In the genomic region with DNA sequence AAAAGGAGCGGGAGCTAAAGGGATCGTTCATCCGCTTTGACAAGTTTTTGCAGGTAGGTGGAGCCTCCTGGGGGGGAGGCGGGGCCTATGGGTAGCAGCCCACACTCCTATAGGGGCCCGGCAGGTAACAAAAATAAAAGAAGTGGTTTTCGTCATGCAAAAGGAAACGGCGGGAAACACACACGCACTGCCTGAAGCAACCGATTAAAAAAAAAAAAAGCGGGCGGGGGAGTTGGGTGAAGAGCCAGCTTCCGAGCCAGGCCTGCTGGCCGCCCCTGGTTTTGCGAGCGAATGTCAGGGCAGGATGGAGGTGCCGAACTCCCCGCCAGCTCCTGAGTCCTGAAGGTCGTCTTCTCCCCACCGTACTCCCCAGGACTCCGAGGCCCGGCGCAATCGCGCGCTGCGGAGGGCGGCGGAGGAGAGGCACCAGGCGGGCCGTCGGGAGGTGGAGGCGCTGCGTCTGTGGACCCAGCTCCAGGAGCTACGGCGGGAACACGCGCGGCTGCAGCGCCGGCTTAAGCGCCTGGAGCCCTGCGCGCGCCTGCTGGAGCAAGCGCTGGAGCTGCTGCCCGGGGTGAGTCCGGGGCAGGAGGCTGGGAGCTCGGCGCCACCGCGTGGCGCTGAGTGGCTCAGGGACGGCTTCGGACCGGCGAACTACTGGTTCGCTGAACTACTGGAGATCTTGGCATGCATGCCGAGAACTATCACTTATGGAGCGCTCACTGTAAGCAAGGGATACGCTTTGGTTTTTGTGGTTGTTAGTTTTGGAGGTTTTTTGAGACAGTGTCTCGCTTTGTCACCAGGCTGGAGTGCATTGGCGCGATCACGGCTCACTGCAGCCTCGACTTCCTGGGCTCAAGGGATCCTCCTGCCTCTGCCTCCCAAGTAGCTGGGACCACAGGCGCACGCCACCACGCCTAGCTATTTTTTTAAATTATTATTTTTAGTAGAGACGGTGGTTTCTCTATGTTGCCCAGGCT, we compare ENCODE assay signal across 8 cellular contexts. TPM values are rescaled to one million over a fixed set of nuclear protein-coding genes. Genes with fewer than 3 reads are reported as not detected.
DNase-seq lines count a peak whose midpoint lies in the region; ATAC-seq, FAIRE-seq and TF ChIP-seq lines count a peak whose summit lies in the region.

No MANE protein-coding gene starts in this region.

- POLR2A ChIA-PET in HepG2 (lab: Yijun Ruan, JAX) = interaction anchor here (0.6 kb wide), 1 partner anchor 13 kb away, joined by 3 read pairs; no protein-coding TSS in a partner anchor

- CTCF ChIA-PET in HepG2 (lab: Yijun Ruan, JAX; ENCODE audit: low intra/inter-chr PET ratio, low total read pairs) = interaction anchor here (1.8 kb wide), 1 partner anchor 104 kb away, joined by 16 read pairs; no protein-coding TSS in a partner anchor

- no peaks in the 10 kb centered on the region; a peak in 1 of 5 replicates for H3K36me3 ChIP-seq in HepG2 (replicated peaks in 1 of 2; ENCODE audit: control insufficient read depth in 1 of 2, insufficient read depth in 2 of 2, low read length in 2 of 2)

- peaks cover 0 to 45% of the 10 kb centered on the region in 2 experiments; a peak in 4 of 5 replicates for H3K27me3 ChIP-seq in HepG2 (ENCODE audit: control insufficient read depth in 1 of 2, insufficient read depth in 2 of 2, low read length in 2 of 2)

- intact Hi-C loops in HepG2 (cut with micrococcal nuclease; ENCODE audit: unreplicated experiment) = loop anchor here (2.0 kb wide), 1 partner anchor 104 kb away; no protein-coding TSS in a partner anchor

- H2AFZ ChIP-seq in HepG2 (ENCODE audit: low read length) = no peak overlapping the region

- no peaks in the 10 kb centered on the region for H4K20me1 ChIP-seq in HepG2 (ENCODE audit: insufficient read depth, low read length)

- H3K4me2 ChIP-seq in HepG2 (ENCODE audit: low read depth, low read length) = peak overlapping the region; percentile 86

- no peak overlapping the region for H3K27ac ChIP-seq in HepG2 (ENCODE audit: extremely low read length, insufficient read depth, low read length)

- 40% methylated on average over 25 of the region's 70 CpGs for WGBS in HepG2 (ENCODE audit: low lambda C conversion rate)

- H3K9me3 ChIP-seq in HepG2 (ENCODE audit: low read length) = no peaks in the 10 kb centered on the region

- ATAC-seq in HG02885 (IDR thresholded peaks at IDR 0.05; ENCODE audit: poor library complexity, unreplicated experiment) = peak; percentile 57
- ATAC-seq in HepG2 = peak; percentile 91
- no peak for ATAC-seq in HG03469 (IDR thresholded peaks at IDR 0.05; ENCODE audit: unreplicated experiment)

- TF ChIP-seq EP300 in HepG2 (IDR thresholded peaks at IDR 0.05; ENCODE audit: low read depth in 2 of 2, low read length in 2 of 2) = no peak
- TF ChIP-seq EP300 in HepG2 (CRISPR knock-in tag; IDR thresholded peaks at IDR 0.05; ENCODE audit: borderline replicate concordance) = no peak

- peak overlapping the region; percentile 35 to 75 (median 37); a peak in 4 of 6 replicates for H3K4me3 ChIP-seq in HepG2 (replicated peaks in 1 of 3; ENCODE audit: insufficient read depth in 1 of 3, low read depth in 2 of 3, low read length in 3 of 3)

- no peak overlapping the region for H3K9ac ChIP-seq in HepG2 (ENCODE audit: insufficient read depth, low read depth, low read length)

- FAIRE-seq in G401.6 (lab: Jason Lieb, UNC) (peak; percentile 70), HepG2 (lab: Jason Lieb, UNC) (peak; percentile 61)

- in situ Hi-C loops in HepG2 (cut with HindIII; ENCODE audit: extremely low pct_ligation_motif_present, low pct_unique_long_range_greater_than_20kb) = no loop called here

- TF ChIP-seq POLR2A in HepG2 (IDR thresholded peaks at IDR 0.05; ENCODE audit: insufficient read depth in 1 of 2, low read depth in 2 of 2, low read length in 2 of 2) = no peak

- no TSS peak for BruUV-seq in HepG2 (replicated peaks; lab: Mats Ljungman, UMichigan)

- DNase-seq in NCI-H345 treated with DMSO at 0.1 percent for 48 hours (lab: John Stamatoyannopoulos, UW; ENCODE audit: unreplicated experiment) (peak; percentile 49), dedifferentiated amniotic fluid mesenchymal stem cell (ENCODE audit: extremely low spot score) (peak; percentile 63), HepG2 (ENCODE audit: low spot score) (peak; percentile 55)
- peak; percentile 60 for DNase-seq in activated CD4-positive, alpha-beta T cell treated with anti-CD3 and anti-CD28 coated beads for 4 hours
- DNase-seq in stimulated activated CD4-positive, alpha-beta T cell treated with anti-CD3 and anti-CD28 coated beads, Interleukin-2, amount 100 ng/mL, for 24 hours = peak; percentile 56 to 72

- no peaks in the 10 kb centered on the region for H3K79me2 ChIP-seq in HepG2 (ENCODE audit: insufficient read depth, low read length)

- H3K4me1 ChIP-seq in HepG2 (ENCODE audit: insufficient read depth, low read length) = peaks cover 18% of the 10 kb centered on the region

- TF ChIP-seq CTCF in HepG2 (CRISPR knock-in tag; IDR thresholded peaks at IDR 0.05) = peak; percentile 83

- peak; percentile 86 for TF ChIP-seq RAD21 in HepG2 (CRISPR knock-in tag; IDR thresholded peaks at IDR 0.05)

RNA-seq across cellular contexts. Expression of gene CFAP73, which starts 3.6 kb away (rescaled TPM):
- total RNA-seq in HepG2 (2016; rRNA removed; fragmentation: Illumina TruSeq; extraction: Trizol) = not detected in 2 replicates
- total RNA-seq in HepG2 (2016; cell fraction: cytosol; rRNA removed; fragmentation: Illumina TruSeq; extraction: Trizol; ENCODE audit: low read depth) = not detected in 2 replicates
- total RNA-seq in HepG2 (2016; cell fraction: insoluble cytoplasmic fraction; rRNA removed; fragmentation: Illumina TruSeq; extraction: Trizol) = not detected in 2 replicates
- not detected in 2 replicates for total RNA-seq in HepG2 (2016; cell fraction: membrane; rRNA removed; fragmentation: Illumina TruSeq; extraction: Trizol)
- total RNA-seq in HepG2 (2016; cell fraction: nucleus; rRNA removed; fragmentation: Illumina TruSeq; extraction: Trizol) = not detected in 2 replicates
- not detected in 2 replicates for polyA plus RNA-seq in HepG2 (2011; rRNA removed)
- polyA plus RNA-seq in HepG2 (2011; cell fraction: cytosol; rRNA removed) = not detected in 2 replicates
- polyA plus RNA-seq in HepG2 (2011; cell fraction: nucleus; rRNA removed) = not detected in 2 replicates
- polyA plus RNA-seq in HepG2 (2012) = not detected in 2 replicates
- not detected in 2 replicates for polyA plus RNA-seq in HepG2 (2016; cell fraction: cytosol; fragmentation: Illumina TruSeq; extraction: Trizol; ENCODE audit: low read depth)
- not detected in 2 replicates for polyA plus RNA-seq in HepG2 (2016; cell fraction: insoluble cytoplasmic fraction; fragmentation: Illumina TruSeq; extraction: Trizol; ENCODE audit: low read depth)
- not detected in 2 replicates for polyA plus RNA-seq in HepG2 (2016; cell fraction: membrane; fragmentation: Illumina TruSeq; extraction: Trizol; ENCODE audit: low read depth)
- polyA plus RNA-seq in HepG2 (2016; cell fraction: nucleus; fragmentation: Illumina TruSeq; extraction: Trizol; ENCODE audit: insufficient read depth, low read depth) = not detected in 2 replicates
- not detected in 2 replicates for polyA minus RNA-seq in HepG2 (2011; rRNA and poly(A)+ RNA removed; ENCODE audit: low replicate concordance)
- not detected in 2 replicates for polyA minus RNA-seq in HepG2 (2011; cell fraction: cytosol; rRNA and poly(A)+ RNA removed)
- polyA minus RNA-seq in HepG2 (2011; cell fraction: nucleus; rRNA and poly(A)+ RNA removed) = not detected in 2 replicates

RNA-seq across cellular contexts. Expression of gene RASAL1, which starts 17.6 kb away (rescaled TPM):
- not detected in 2 replicates for total RNA-seq in HepG2 (2016; rRNA removed; fragmentation: Illumina TruSeq; extraction: Trizol)
- total RNA-seq in HepG2 (2016; cell fraction: cytosol; rRNA removed; fragmentation: Illumina TruSeq; extraction: Trizol; ENCODE audit: low read depth) = 0.18 TPM in 1 of 2 replicates, not detected in the other
- total RNA-seq in HepG2 (2016; cell fraction: insoluble cytoplasmic fraction; rRNA removed; fragmentation: Illumina TruSeq; extraction: Trizol) = not detected in 2 replicates
- total RNA-seq in HepG2 (2016; cell fraction: membrane; rRNA removed; fragmentation: Illumina TruSeq; extraction: Trizol) = not detected in 2 replicates
- total RNA-seq in HepG2 (2016; cell fraction: nucleus; rRNA removed; fragmentation: Illumina TruSeq; extraction: Trizol) = not detected in 2 replicates
- not detected in 2 replicates for polyA plus RNA-seq in HepG2 (2011; rRNA removed)
- not detected in 2 replicates for polyA plus RNA-seq in HepG2 (2011; cell fraction: cytosol; rRNA removed)
- 0.07 and 0.31 TPM in 2 replicates for polyA plus RNA-seq in HepG2 (2011; cell fraction: nucleus; rRNA removed)
- not detected in 2 replicates for polyA plus RNA-seq in HepG2 (2012)
- polyA plus RNA-seq in HepG2 (2016; cell fraction: cytosol; fragmentation: Illumina TruSeq; extraction: Trizol; ENCODE audit: low read depth) = 0.12 TPM in 1 of 2 replicates, not detected in the other
- not detected in 2 replicates for polyA plus RNA-seq in HepG2 (2016; cell fraction: insoluble cytoplasmic fraction; fragmentation: Illumina TruSeq; extraction: Trizol; ENCODE audit: low read depth)
- not detected in 2 replicates for polyA plus RNA-seq in HepG2 (2016; cell fraction: membrane; fragmentation: Illumina TruSeq; extraction: Trizol; ENCODE audit: low read depth)
- 0.72 TPM in 1 of 2 replicates, not detected in the other for polyA plus RNA-seq in HepG2 (2016; cell fraction: nucleus; fragmentation: Illumina TruSeq; extraction: Trizol; ENCODE audit: insufficient read depth, low read depth)
- polyA minus RNA-seq in HepG2 (2011; rRNA and poly(A)+ RNA removed; ENCODE audit: low replicate concordance) = 0.30 TPM in 1 of 2 replicates, not detected in the other
- not detected in 2 replicates for polyA minus RNA-seq in HepG2 (2011; cell fraction: cytosol; rRNA and poly(A)+ RNA removed)
- not detected in 2 replicates for polyA minus RNA-seq in HepG2 (2011; cell fraction: nucleus; rRNA and poly(A)+ RNA removed)

RNA-seq across cellular contexts. Expression of gene DDX54, which starts 32.2 kb away (rescaled TPM):
- 45.1 and 59.7 TPM in 2 replicates for total RNA-seq in HepG2 (2016; rRNA removed; fragmentation: Illumina TruSeq; extraction: Trizol)
- 5.0 and 6.8 TPM in 2 replicates for total RNA-seq in HepG2 (2016; cell fraction: cytosol; rRNA removed; fragmentation: Illumina TruSeq; extraction: Trizol; ENCODE audit: low read depth)
- total RNA-seq in HepG2 (2016; cell fraction: insoluble cytoplasmic fraction; rRNA removed; fragmentation: Illumina TruSeq; extraction: Trizol) = 44.2 and 60.5 TPM in 2 replicates
- 15.7 and 17.4 TPM in 2 replicates for total RNA-seq in HepG2 (2016; cell fraction: membrane; rRNA removed; fragmentation: Illumina TruSeq; extraction: Trizol)
- total RNA-seq in HepG2 (2016; cell fraction: nucleus; rRNA removed; fragmentation: Illumina TruSeq; extraction: Trizol) = 30.5 and 38.6 TPM in 2 replicates
- 51.3 and 61.1 TPM in 2 replicates for polyA plus RNA-seq in HepG2 (2011; rRNA removed)
- polyA plus RNA-seq in HepG2 (2011; cell fraction: cytosol; rRNA removed) = 33.9 and 54.0 TPM in 2 replicates
- polyA plus RNA-seq in HepG2 (2011; cell fraction: nucleus; rRNA removed) = 56.0 and 66.1 TPM in 2 replicates
- 29.2 and 33.1 TPM in 2 replicates for polyA plus RNA-seq in HepG2 (2012)
- 4.2 and 4.5 TPM in 2 replicates for polyA plus RNA-seq in HepG2 (2016; cell fraction: cytosol; fragmentation: Illumina TruSeq; extraction: Trizol; ENCODE audit: low read depth)
- 61.6 and 69.4 TPM in 2 replicates for polyA plus RNA-seq in HepG2 (2016; cell fraction: insoluble cytoplasmic fraction; fragmentation: Illumina TruSeq; extraction: Trizol; ENCODE audit: low read depth)
- polyA plus RNA-seq in HepG2 (2016; cell fraction: membrane; fragmentation: Illumina TruSeq; extraction: Trizol; ENCODE audit: low read depth) = 8.9 and 13.8 TPM in 2 replicates
- polyA plus RNA-seq in HepG2 (2016; cell fraction: nucleus; fragmentation: Illumina TruSeq; extraction: Trizol; ENCODE audit: insufficient read depth, low read depth) = 93.7 and 96.2 TPM in 2 replicates
- 67.7 and 93.0 TPM in 2 replicates for polyA minus RNA-seq in HepG2 (2011; rRNA and poly(A)+ RNA removed; ENCODE audit: low replicate concordance)
- 23.5 and 27.4 TPM in 2 replicates for polyA minus RNA-seq in HepG2 (2011; cell fraction: cytosol; rRNA and poly(A)+ RNA removed)
- 26.4 and 35.3 TPM in 2 replicates for polyA minus RNA-seq in HepG2 (2011; cell fraction: nucleus; rRNA and poly(A)+ RNA removed)

RNA-seq across cellular contexts. Expression of gene RITA1, which starts 32.4 kb away (rescaled TPM):
- total RNA-seq in HepG2 (2016; rRNA removed; fragmentation: Illumina TruSeq; extraction: Trizol) = 28.1 and 28.9 TPM in 2 replicates
- 34.7 and 44.4 TPM in 2 replicates for total RNA-seq in HepG2 (2016; cell fraction: cytosol; rRNA removed; fragmentation: Illumina TruSeq; extraction: Trizol; ENCODE audit: low read depth)
- 25.7 and 31.1 TPM in 2 replicates for total RNA-seq in HepG2 (2016; cell fraction: insoluble cytoplasmic fraction; rRNA removed; fragmentation: Illumina TruSeq; extraction: Trizol)
- total RNA-seq in HepG2 (2016; cell fraction: membrane; rRNA removed; fragmentation: Illumina TruSeq; extraction: Trizol) = 58.4 and 67.9 TPM in 2 replicates
- 16.2 and 17.8 TPM in 2 replicates for total RNA-seq in HepG2 (2016; cell fraction: nucleus; rRNA removed; fragmentation: Illumina TruSeq; extraction: Trizol)
- 12.4 and 14.3 TPM in 2 replicates for polyA plus RNA-seq in HepG2 (2011; rRNA removed)
- polyA plus RNA-seq in HepG2 (2011; cell fraction: cytosol; rRNA removed) = 13.8 and 16.3 TPM in 2 replicates
- 8.9 and 10.1 TPM in 2 replicates for polyA plus RNA-seq in HepG2 (2011; cell fraction: nucleus; rRNA removed)
- 8.6 and 10.6 TPM in 2 replicates for polyA plus RNA-seq in HepG2 (2012)
- polyA plus RNA-seq in HepG2 (2016; cell fraction: cytosol; fragmentation: Illumina TruSeq; extraction: Trizol; ENCODE audit: low read depth) = 48.9 and 64.2 TPM in 2 replicates
- polyA plus RNA-seq in HepG2 (2016; cell fraction: insoluble cytoplasmic fraction; fragmentation: Illumina TruSeq; extraction: Trizol; ENCODE audit: low read depth) = 35.7 and 37.7 TPM in 2 replicates
- 64.3 and 73.8 TPM in 2 replicates for polyA plus RNA-seq in HepG2 (2016; cell fraction: membrane; fragmentation: Illumina TruSeq; extraction: Trizol; ENCODE audit: low read depth)
- 21.0 and 24.3 TPM in 2 replicates for polyA plus RNA-seq in HepG2 (2016; cell fraction: nucleus; fragmentation: Illumina TruSeq; extraction: Trizol; ENCODE audit: insufficient read depth, low read depth)
- polyA minus RNA-seq in HepG2 (2011; rRNA and poly(A)+ RNA removed; ENCODE audit: low replicate concordance) = 12.2 and 25.5 TPM in 2 replicates
- polyA minus RNA-seq in HepG2 (2011; cell fraction: cytosol; rRNA and poly(A)+ RNA removed) = 6.2 and 7.6 TPM in 2 replicates
- 11.1 and 14.5 TPM in 2 replicates for polyA minus RNA-seq in HepG2 (2011; cell fraction: nucleus; rRNA and poly(A)+ RNA removed)
